26 cellular contexts compared by ENCODE assay signal in the genomic region with DNA sequence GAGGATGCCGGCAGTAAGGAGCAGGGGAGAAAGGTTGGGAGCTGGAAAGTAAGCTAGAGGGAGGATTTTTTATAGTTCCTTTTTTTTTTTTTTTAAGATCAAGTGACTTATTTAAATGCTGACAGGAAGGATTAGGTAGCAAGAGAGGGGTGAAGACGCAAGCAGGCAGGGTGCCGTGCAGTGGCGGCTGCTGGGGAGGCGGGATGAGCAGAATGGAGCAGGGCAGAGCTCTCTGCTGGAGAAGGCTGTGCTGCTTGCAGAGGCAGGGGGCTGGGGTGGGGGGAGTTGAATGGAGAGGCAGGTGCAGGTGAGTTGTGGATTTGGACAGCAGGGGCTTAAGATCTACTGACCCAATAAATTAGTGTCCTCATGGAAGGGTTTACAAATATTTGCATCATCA. TPM values are rescaled to one million over a fixed set of nuclear protein-coding genes. Genes with fewer than 3 reads are reported as not detected.
"Had no signal": no experiment of that assay in that cellular context is flagged by ENCODE, and none has a peak within 500 bp of the region (broad histone marks: within the 10 kb centered on the region; RNA-seq: fewer than 3 reads in every experiment).

No MANE protein-coding gene starts in this region.

- FAIRE-seq: islet of Langerhans had no signal

- H3K4me3 ChIP-seq: esophagus squamous epithelium, gastroesophageal sphincter, left ventricle myocardium inferior, lower lobe of right lung, prostate gland, right lobe of liver, suprapubic skin, thyroid gland, upper lobe of left lung, vagina had no signal

- H3K4me3 Mint-ChIP-seq: effector memory CD8-positive, alpha-beta T cell; memory B cell; mesothelial cell of epicardium; natural killer cell; stimulated activated effector memory CD8-positive, alpha-beta T cell treated with anti-CD3 and anti-CD28 coated beads, Interleukin-12 subunit alpha, Interleukin-12 subunit beta, amount 100 ng/mL, for 72 hours had no signal

- H3K36me3 ChIP-seq: esophagus squamous epithelium, gastroesophageal sphincter, left ventricle myocardium inferior, lower lobe of right lung, prostate gland, right lobe of liver, suprapubic skin, thyroid gland, upper lobe of left lung, vagina had no signal

- H3K27ac ChIP-seq: esophagus squamous epithelium, gastroesophageal sphincter, left ventricle myocardium inferior, lower lobe of right lung, parathyroid adenoma, prostate gland, right lobe of liver, suprapubic skin, thyroid gland, upper lobe of left lung, vagina had no signal

- H3K9me3 Mint-ChIP-seq: effector memory CD8-positive, alpha-beta T cell; memory B cell; mesothelial cell of epicardium; natural killer cell; stimulated activated effector memory CD8-positive, alpha-beta T cell treated with anti-CD3 and anti-CD28 coated beads, Interleukin-12 subunit alpha, Interleukin-12 subunit beta, amount 100 ng/mL, for 72 hours had no signal

- H3K9ac ChIP-seq: parathyroid adenoma had no signal

- H3K36me3 Mint-ChIP-seq: memory B cell; mesothelial cell of epicardium; natural killer cell; stimulated activated effector memory CD8-positive, alpha-beta T cell treated with anti-CD3 and anti-CD28 coated beads, Interleukin-12 subunit alpha, Interleukin-12 subunit beta, amount 100 ng/mL, for 72 hours had no signal

- H3K4me1 ChIP-seq: esophagus squamous epithelium, gastroesophageal sphincter, left ventricle myocardium inferior, lower lobe of right lung, parathyroid adenoma, prostate gland, right lobe of liver, suprapubic skin, thyroid gland, upper lobe of left lung, vagina had no signal

- H3K27ac Mint-ChIP-seq: effector memory CD8-positive, alpha-beta T cell; memory B cell; mesothelial cell of epicardium; natural killer cell; stimulated activated effector memory CD8-positive, alpha-beta T cell treated with anti-CD3 and anti-CD28 coated beads, Interleukin-12 subunit alpha, Interleukin-12 subunit beta, amount 100 ng/mL, for 72 hours had no signal

- DNase-seq: effector memory CD8-positive, alpha-beta T cell; esophagus squamous epithelium; foreskin fibroblast; glutamatergic neuron; left ventricle myocardium inferior; lower lobe of right lung; natural killer cell; retina; right lobe of liver; stimulated activated CD4-positive, alpha-beta T cell treated with anti-CD3 and anti-CD28 coated beads, Interleukin-4, amount 100 ng/mL, for 1 hour; stimulated activated CD8-positive, alpha-beta memory T cell treated with anti-CD3 and anti-CD28 coated beads, Interleukin-4, amount 100 ng/mL, for 48 hours; stimulated activated naive CD8-positive, alpha-beta T cell treated with anti-CD3 and anti-CD28 coated beads, Interleukin-15, Interleukin-2, amounts not matched to agents 100 U/mL and 50 U/mL, for 24 hours; thyroid gland had no signal

- H3K27me3 ChIP-seq: right lobe of liver, thyroid gland, upper lobe of left lung, vagina had no signal

- H3K9me3 ChIP-seq: esophagus squamous epithelium, gastroesophageal sphincter, left ventricle myocardium inferior, lower lobe of right lung, prostate gland, right lobe of liver, suprapubic skin, thyroid gland, upper lobe of left lung, vagina had no signal

- H3K4me1 Mint-ChIP-seq: memory B cell; mesothelial cell of epicardium; natural killer cell; stimulated activated effector memory CD8-positive, alpha-beta T cell treated with anti-CD3 and anti-CD28 coated beads, Interleukin-12 subunit alpha, Interleukin-12 subunit beta, amount 100 ng/mL, for 72 hours had no signal

RNA-seq across cellular contexts. Expression of gene SMIM32, which starts 35.4 kb away (rescaled TPM):
- total RNA-seq: epithelial cell of proximal tubule, esophagus squamous epithelium, gastroesophageal sphincter, left ventricle myocardium inferior, lower lobe of right lung, myocyte, natural killer cell, omental fat pad, suprapubic skin, upper lobe of left lung, vagina had no signal
